10 cellular contexts compared by ENCODE assay signal in the genomic region with DNA sequence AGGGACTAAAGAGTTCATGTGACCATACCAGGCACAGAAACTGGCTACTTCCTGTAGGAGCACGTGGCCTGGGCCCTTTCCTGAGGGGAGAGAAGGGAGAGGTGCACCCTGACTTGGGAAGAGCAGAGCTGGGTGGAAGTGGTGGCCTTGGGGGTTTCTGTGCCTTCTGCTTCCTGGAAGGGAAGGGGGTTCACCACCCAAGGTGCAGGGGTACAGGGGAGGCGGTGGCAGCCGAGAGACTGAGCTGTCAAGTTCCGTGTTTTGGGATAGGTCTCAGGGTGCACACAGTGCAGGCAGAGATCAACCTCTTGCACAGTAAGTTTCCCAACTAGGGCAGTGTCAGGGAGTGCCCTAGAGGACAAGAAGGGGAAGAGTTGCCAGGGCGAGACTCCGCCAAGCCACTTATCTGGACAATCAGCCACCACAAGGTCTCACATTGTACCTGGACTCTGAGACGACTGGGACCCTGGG. TPM values are rescaled to one million over a fixed set of nuclear protein-coding genes. Genes with fewer than 3 reads are reported as not detected.
DNase-seq lines count a peak whose midpoint lies in the region; ATAC-seq, FAIRE-seq and TF ChIP-seq lines count a peak whose summit lies in the region.
"Had no signal": no experiment of that assay in that cellular context is flagged by ENCODE, and none has a peak within 500 bp of the region (broad histone marks: within the 10 kb centered on the region; RNA-seq: fewer than 3 reads in every experiment).

No MANE protein-coding gene starts in this region.

- intact Hi-C loops in adrenal gland (cut with DNase I): loop anchor here in 1 of 2 donors (5.0 kb wide), 1 partner anchor 159 kb away; the partner anchor contains the start of gene PTCH2
- intact Hi-C loops in naive thymus-derived CD4-positive, alpha-beta T cell (cut with micrococcal nuclease): no loop called here

- no peak overlapping the region for H3T11ph ChIP-seq in H9 (ENCODE audit: low read length)

- no peaks in the 10 kb centered on the region for H3K27me3 Mint-ChIP-seq in H9 (ENCODE audit: low read depth)
- no peaks in the 10 kb centered on the region for H3K27me3 Mint-ChIP-seq in naive thymus-derived CD4-positive, alpha-beta T cell

- H4K5ac ChIP-seq in H9 (ENCODE audit: insufficient read length, low read depth, low read length): no peak overlapping the region

- no peaks in the 10 kb centered on the region for H3K4me1 ChIP-seq in A549
- no peaks in the 10 kb centered on the region for H3K4me1 ChIP-seq in H9 (ENCODE audit: insufficient read depth, low read length)
- H3K4me1 ChIP-seq in adrenal gland (replicated peaks in 1 of 2): peaks cover 0 to 6% of the 10 kb centered on the region in 2 donors
- H3K4me1 ChIP-seq in naive thymus-derived CD4-positive, alpha-beta T cell (ENCODE audit: control insufficient read depth in 2 of 2, insufficient read depth in 2 of 2, low read length in 2 of 2): no peaks in the 10 kb centered on the region

- CTCF ChIA-PET in A549 (lab: Yijun Ruan, JAX): no interaction called here
- CTCF ChIA-PET in naive thymus-derived CD4-positive, alpha-beta T cell (lab: Charles Lee): no interaction called here

- H4K8ac ChIP-seq in H9 (replicated peaks; ENCODE audit: insufficient read length, low read depth, low read length): no peak overlapping the region

- no peak for TF ChIP-seq RAD21 in A549 (conservative IDR thresholded peaks at IDR 0.05 in 1 of 2, IDR thresholded peaks at IDR 0.05 in 1 of 2)

- H3K36me3 ChIP-seq in adrenal gland (replicated peaks in 1 of 2): peaks cover 0 to 44% of the 10 kb centered on the region in 2 donors
- H3K36me3 ChIP-seq in naive thymus-derived CD4-positive, alpha-beta T cell (ENCODE audit: control insufficient read depth in 2 of 3, insufficient read depth in 3 of 3, low read length in 3 of 3): peaks cover 5 to 43% (median 17%) of the 10 kb centered on the region in 3 experiments

- no peaks in the 10 kb centered on the region for H3K27me3 ChIP-seq in H9 (ENCODE audit: insufficient read depth, low read length)
- no peaks in the 10 kb centered on the region for H3K27me3 ChIP-seq in adrenal gland
- H3K27me3 ChIP-seq in naive thymus-derived CD4-positive, alpha-beta T cell (ENCODE audit: control insufficient read depth in 2 of 2, insufficient read depth in 2 of 2, low read length in 2 of 2): no peaks in the 10 kb centered on the region

- H3K79me2 ChIP-seq in H9 (ENCODE audit: insufficient read depth, low read length): no peaks in the 10 kb centered on the region

- POLR2A ChIA-PET in A549 (lab: Yijun Ruan, JAX): no interaction called here
- POLR2A ChIA-PET in naive thymus-derived CD4-positive, alpha-beta T cell (lab: Charles Lee): interaction anchor here (1.1 kb wide), 1 partner anchor 10 kb away, joined by 4 read pairs; the partner anchor contains the start of gene HECTD3

- WGBS in A549 (ENCODE audit: missing lambda C conversion rate): 82% methylated on average over 7 of the region's 7 CpGs
- WGBS in H9 (ENCODE audit: extremely low coverage, insufficient read length, low lambda C conversion rate): no CpG with 5 or more reads among the region's 7 CpGs
- 39 to 48% (median 46%) methylated on average over 6 to 7 of the region's 7 CpGs for WGBS in adrenal gland, 4 donors

- no peak for TF ChIP-seq EP300 in A549 (IDR thresholded peaks at IDR 0.05)

- TF ChIP-seq CTCF in A549 (IDR thresholded peaks at IDR 0.05) (no peak), H9 (conservative IDR thresholded peaks at IDR 0.05) (no peak), adrenal gland (IDR thresholded peaks at IDR 0.05) (peak in 5 of 6 experiments; percentile 26 to 42 (median 32))

- H3K23me2 ChIP-seq in H9 (ENCODE audit: insufficient read length, low read depth, low read length, poor library complexity, severe bottlenecking): no peaks in the 10 kb centered on the region

- no peak overlapping the region for H3K14ac ChIP-seq in H9 (ENCODE audit: insufficient read depth, low read length)

- H3K9me3 ChIP-seq in A549 (no peaks in the 10 kb centered on the region), H9 (ENCODE audit: control insufficient read depth, low read depth, low read length) (no peaks in the 10 kb centered on the region), adrenal gland (replicated peaks in 1 of 3) (no peaks in the 10 kb centered on the region)
- H3K9me3 ChIP-seq in naive thymus-derived CD4-positive, alpha-beta T cell (ENCODE audit: control insufficient read depth in 2 of 3, low read length in 3 of 3): no peaks in the 10 kb centered on the region

- ATAC-seq in A549 (peak; percentile 60 to 70; a peak in 4 of 6 replicates), HG03025 (IDR thresholded peaks at IDR 0.05; ENCODE audit: low FRiP score, unreplicated experiment) (no peak), GM18873 (IDR thresholded peaks at IDR 0.05; ENCODE audit: low FRiP score, unreplicated experiment) (no peak), HG02885 (IDR thresholded peaks at IDR 0.05; ENCODE audit: poor library complexity, unreplicated experiment) (no peak)
- ATAC-seq in naive thymus-derived CD4-positive, alpha-beta T cell: peak; percentile 77

- H2AFZ ChIP-seq in H9 (ENCODE audit: low read length): no peak overlapping the region

- no peak overlapping the region for H2BK15ac ChIP-seq in H9 (ENCODE audit: low read depth, low read length)

- TF ChIP-seq POLR2A in A549 (IDR thresholded peaks at IDR 0.05; ENCODE audit: low read length) (no peak), adrenal gland (IDR thresholded peaks at IDR 0.05) (no peak)

- H3K4me1 Mint-ChIP-seq in H9: peaks cover 4 to 6% of the 10 kb centered on the region in 2 experiments; a peak in 3 of 4 replicates
- peaks cover 0 to 9% (median 8%) of the 10 kb centered on the region in 7 donors for H3K4me1 Mint-ChIP-seq in naive thymus-derived CD4-positive, alpha-beta T cell

- H3K4me3 Mint-ChIP-seq in H9: no peak overlapping the region
- no peak overlapping the region for H3K4me3 Mint-ChIP-seq in naive thymus-derived CD4-positive, alpha-beta T cell

- H3K56ac ChIP-seq in H9 (ENCODE audit: insufficient read length, low read depth, low read length): no peak overlapping the region

- no peak overlapping the region for H4K91ac ChIP-seq in H9 (ENCODE audit: insufficient read length, low read depth, low read length)

- no peaks in the 10 kb centered on the region for H3K9me3 Mint-ChIP-seq in H9
- H3K9me3 Mint-ChIP-seq in naive thymus-derived CD4-positive, alpha-beta T cell: no peaks in the 10 kb centered on the region

- H3K27ac Mint-ChIP-seq in H9: peak overlapping the region in 2 of 3 experiments; percentile 9 to 43; a peak in 3 of 7 replicates
- H3K27ac Mint-ChIP-seq in naive thymus-derived CD4-positive, alpha-beta T cell: peak overlapping the region; percentile 11 to 84 (median 54)

- no peaks in the 10 kb centered on the region for H4K20me1 ChIP-seq in H9 (ENCODE audit: control insufficient read depth, insufficient read depth, insufficient read length)

- no peak overlapping the region for H3K4ac ChIP-seq in H9 (ENCODE audit: low read depth, low read length)

- no peak overlapping the region for H2BK12ac ChIP-seq in H9 (ENCODE audit: insufficient read length, low read depth, low read length)

- H3K4me3 ChIP-seq in A549: no peak overlapping the region
- no peak overlapping the region for H3K4me3 ChIP-seq in adrenal gland
- no peak overlapping the region for H3K4me3 ChIP-seq in naive thymus-derived CD4-positive, alpha-beta T cell (ENCODE audit: low read length)

- H3K27ac ChIP-seq in A549: no peak overlapping the region
- no peak overlapping the region for H3K27ac ChIP-seq in H9 (ENCODE audit: insufficient read length, low read depth, low read length)
- peak overlapping the region in 1 of 5 donors; percentile 42 for H3K27ac ChIP-seq in adrenal gland
- no peak overlapping the region for H3K27ac ChIP-seq in naive thymus-derived CD4-positive, alpha-beta T cell (ENCODE audit: low read depth, low read length)

- no peak overlapping the region for H2BK20ac ChIP-seq in H9 (ENCODE audit: low read depth, low read length, poor library complexity, severe bottlenecking)

- no peak overlapping the region for H3K23ac ChIP-seq in H9 (ENCODE audit: insufficient read length, low read depth, low read length)

- no peak overlapping the region for H2BK5ac ChIP-seq in H9 (ENCODE audit: insufficient read length, low read length)

- DNase-seq in A549 (ENCODE audit: low read depth in 1 of 2, low spot score in 1 of 2): no peak
- no peak for DNase-seq in H9
- DNase-seq in adrenal gland: peak; percentile 28 to 84 (median 73)
- DNase-seq in naive thymus-derived CD4-positive, alpha-beta T cell: no peak
- DNase-seq in stimulated activated CD4-positive, alpha-beta T cell treated with anti-CD3 and anti-CD28 coated beads, Interleukin-4, amount 100 ng/mL, for 1 hour: no peak
- DNase-seq: RPMI8226 had no signal

- H3K36me3 Mint-ChIP-seq in H9 (ENCODE audit: insufficient read depth in 1 of 3, low read depth in 3 of 3): peaks cover 7 to 39% (median 32%) of the 10 kb centered on the region in 3 experiments; a peak in 6 of 7 replicates
- H3K36me3 Mint-ChIP-seq in naive thymus-derived CD4-positive, alpha-beta T cell: peaks cover 10 to 30% (median 15%) of the 10 kb centered on the region in 5 donors

- H3K79me1 ChIP-seq in H9 (ENCODE audit: insufficient read depth, low read depth, low read length, poor library complexity, severe bottlenecking): no peaks in the 10 kb centered on the region

- no peak overlapping the region for H3K9ac ChIP-seq in H9 (ENCODE audit: extremely low read depth, insufficient read length, low read length)

- H3K18ac ChIP-seq in H9 (ENCODE audit: insufficient read length, low read depth, low read length): no peak overlapping the region

- no peak overlapping the region for H2BK120ac ChIP-seq in H9 (ENCODE audit: low read depth, low read length, poor library complexity, severe bottlenecking)

- no peak for FAIRE-seq in A549 (lab: Jason Lieb, UNC)
- FAIRE-seq: islet of Langerhans had no signal

- no peak overlapping the region for H2AK5ac ChIP-seq in H9 (ENCODE audit: insufficient read length, low read length)

- H3K4me2 ChIP-seq in A549: no peak overlapping the region
- no peak overlapping the region for H3K4me2 ChIP-seq in H9 (ENCODE audit: insufficient read depth, insufficient read length, low read length)

RNA-seq across cellular contexts. Expression of gene HECTD3, which starts 10.1 kb away (rescaled TPM):
- 17.5 and 24.2 TPM in 2 replicates for polyA plus RNA-seq in A549 (2011; rRNA removed)
- polyA plus RNA-seq in A549 (2012; cell fraction: cytosol; rRNA removed): 19.8 and 21.3 TPM in 2 replicates
- 32.8 and 37.6 TPM in 2 replicates for polyA plus RNA-seq in A549 (2012; cell fraction: nucleus; rRNA removed)
- 15.9 to 21.8 TPM (median 19.6 TPM) in 3 replicates for polyA plus RNA-seq in A549 (2017; fragmentation: RNase III; extraction: RNeasy Plus Mini Kit Qiagen cat#74134 plus additional on column Dnase treatment)
- polyA minus RNA-seq in A549 (2011; rRNA and poly(A)+ RNA removed): 21.9 and 23.6 TPM in 2 replicates
- total RNA-seq in H9 (2021): 36.0 and 37.5 TPM in 2 replicates
- 10 to 100 TPM; 25.4 to 68.4 (median 50.8) TPM for total RNA-seq in adrenal gland
- polyA plus RNA-seq in adrenal gland: 10 to 100 TPM; 31.1 to 73.7 (median 54.3) TPM
- 10 to 100 TPM; 38.8 to 53.7 (median 42.2) TPM for total RNA-seq in naive thymus-derived CD4-positive, alpha-beta T cell
- polyA plus RNA-seq in naive thymus-derived CD4-positive, alpha-beta T cell: 10 to 100 TPM; 12.2 to 26.9 TPM

RNA-seq across cellular contexts. Expression of gene UROD, which starts 11.0 kb away (rescaled TPM):
- 59.0 and 74.5 TPM in 2 replicates for polyA plus RNA-seq in A549 (2011; rRNA removed)
- 96.1 and 96.5 TPM in 2 replicates for polyA plus RNA-seq in A549 (2012; cell fraction: cytosol; rRNA removed)
- 112 and 145 TPM in 2 replicates for polyA plus RNA-seq in A549 (2012; cell fraction: nucleus; rRNA removed)
- polyA plus RNA-seq in A549 (2017; fragmentation: RNase III; extraction: RNeasy Plus Mini Kit Qiagen cat#74134 plus additional on column Dnase treatment): 52.6 to 58.6 TPM (median 57.8 TPM) in 3 replicates
- polyA minus RNA-seq in A549 (2011; rRNA and poly(A)+ RNA removed): 48.4 and 59.4 TPM in 2 replicates
- 90.4 and 92.2 TPM in 2 replicates for total RNA-seq in H9 (2021)
- 100 to 1,000 TPM; 169 to 324 (median 219) TPM for total RNA-seq in adrenal gland
- 100 to 1,000 TPM; 219 to 380 (median 265) TPM for polyA plus RNA-seq in adrenal gland
- total RNA-seq in naive thymus-derived CD4-positive, alpha-beta T cell: 10 to 100 TPM; 40.7 to 72.8 (median 58.1) TPM
- 10 to 100 TPM; 90.5 to 91.3 TPM for polyA plus RNA-seq in naive thymus-derived CD4-positive, alpha-beta T cell

RNA-seq across cellular contexts. Expression of gene EIF2B3, which starts 14.7 kb away (rescaled TPM):
- polyA plus RNA-seq in A549 (2011; rRNA removed): 25.4 and 35.2 TPM in 2 replicates
- 16.4 and 19.6 TPM in 2 replicates for polyA plus RNA-seq in A549 (2012; cell fraction: cytosol; rRNA removed)
- 9.4 and 13.2 TPM in 2 replicates for polyA plus RNA-seq in A549 (2012; cell fraction: nucleus; rRNA removed)
- polyA plus RNA-seq in A549 (2017; fragmentation: RNase III; extraction: RNeasy Plus Mini Kit Qiagen cat#74134 plus additional on column Dnase treatment): 21.4 to 25.8 TPM (median 22.1 TPM) in 3 replicates
- polyA minus RNA-seq in A549 (2011; rRNA and poly(A)+ RNA removed): 16.7 and 18.4 TPM in 2 replicates
- 34.9 and 35.4 TPM in 2 replicates for total RNA-seq in H9 (2021)
- total RNA-seq in adrenal gland: 10 to 100 TPM; 13.8 to 47.2 (median 37.1) TPM
- 10 to 100 TPM; 12.6 to 61.0 (median 16.0) TPM for polyA plus RNA-seq in adrenal gland
- total RNA-seq in naive thymus-derived CD4-positive, alpha-beta T cell: 10 to 100 TPM; 13.0 to 29.0 (median 17.8) TPM
- 10 to 100 TPM; 19.4 to 32.0 TPM for polyA plus RNA-seq in naive thymus-derived CD4-positive, alpha-beta T cell

Comparison
In these comparisons a context has a peak if more than half of its experiments do, and no peak if none do; other contexts are left out.
1. ATAC-seq: peak in A549 (2 of 2) and naive thymus-derived CD4-positive, alpha-beta T cell (single experiment); none in HG03025 (single experiment), GM18873 (single experiment) and HG02885 (single experiment).
2. DNase-seq: peak in adrenal gland (7 of 7); none in A549 (0 of 2), H9 (single experiment), naive thymus-derived CD4-positive, alpha-beta T cell (0 of 9) and stimulated activated CD4-positive, alpha-beta T cell treated with anti-CD3 and anti-CD28 coated beads, Interleukin-4, amount 100 ng/mL, for 1 hour (single experiment).
3. CTCF ChIP-seq: peak in adrenal gland (5 of 6); none in A549 (single experiment) and H9 (single experiment).